19 cellular contexts compared by ENCODE assay signal in the genomic region with DNA sequence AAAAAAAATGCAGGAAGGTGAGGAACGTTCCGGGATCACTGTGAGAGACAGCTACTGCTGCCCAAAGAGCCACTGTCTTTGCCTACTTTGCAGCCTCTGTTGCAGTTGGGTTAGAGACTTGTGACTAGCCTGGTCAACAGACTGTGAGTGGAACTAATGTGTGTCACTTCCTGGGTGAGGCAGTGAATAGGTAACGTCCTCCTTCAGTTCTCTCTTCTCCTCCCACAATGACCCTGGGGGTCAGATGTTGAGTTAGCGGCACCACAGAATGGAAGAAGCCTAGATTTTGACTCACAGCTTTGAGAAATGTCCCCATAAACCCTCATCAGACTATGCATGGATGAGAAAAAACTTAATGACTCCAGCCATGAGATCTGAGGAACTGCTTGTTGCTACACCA. TPM values are rescaled to one million over a fixed set of nuclear protein-coding genes. Genes with fewer than 3 reads are reported as not detected.
DNase-seq lines count a peak whose midpoint lies in the region; TF ChIP-seq lines count a peak whose summit lies in the region.
"Had no signal": no experiment of that assay in that cellular context is flagged by ENCODE, and none has a peak within 500 bp of the region (broad histone marks: within the 10 kb centered on the region; RNA-seq: fewer than 3 reads in every experiment).

No MANE protein-coding gene starts in this region.

- intact Hi-C loops in mammary epithelial cell (cut with micrococcal nuclease) = no loop called here
- intact Hi-C loops in dorsolateral prefrontal cortex (cut with DNase I) = loop anchor here in 1 of 2 donors (10.0 kb wide), 1 partner anchor 243 kb away; the partner anchor contains the start of gene GAN
- intact Hi-C loops in head of caudate nucleus (cut with DNase I) = loop anchor here (10.0 kb wide), 1 partner anchor 67 kb away; the partner anchor contains the start of genes CENPN and CMC2

- TF ChIP-seq POLR2A in tibial nerve (IDR thresholded peaks at IDR 0.05) = no peak

- no peaks in the 10 kb centered on the region for H4K20me1 ChIP-seq in mammary epithelial cell (ENCODE audit: insufficient read depth, low read length)

- H3K27me3 ChIP-seq in mammary epithelial cell (ENCODE audit: insufficient read depth, low read length) (no peaks in the 10 kb centered on the region), dorsolateral prefrontal cortex (no peaks in the 10 kb centered on the region), tibial nerve (no peaks in the 10 kb centered on the region)
- H3K27me3 ChIP-seq: BE2C had no signal

- WGBS in mammary epithelial cell (ENCODE audit: low coverage, missing lambda C conversion rate) = 70% methylated on average over 4 of the region's 4 CpGs
- 81 to 83% methylated on average over 4 of the region's 4 CpGs for WGBS in tibial nerve, 2 donors

- H2AFZ ChIP-seq in mammary epithelial cell (ENCODE audit: low read depth, low read length) = peak overlapping the region; percentile 51

- no peak overlapping the region for H3K4me3 Mint-ChIP-seq in mesothelial cell of epicardium
- H3K4me3 Mint-ChIP-seq: brain; stimulated activated naive CD8-positive, alpha-beta T cell treated with anti-CD3 and anti-CD28 coated beads, Interleukin-15, Interleukin-2, amounts not matched to agents 100 ng/mL and 50 ng/mL, for 24 hours had no signal

- TF ChIP-seq EP300 in tibial nerve (IDR thresholded peaks at IDR 0.05) = no peak

- H3K9ac ChIP-seq in mammary epithelial cell (ENCODE audit: insufficient read depth, low read length) = no peak overlapping the region

- H3K4me1 ChIP-seq in mammary epithelial cell (ENCODE audit: insufficient read depth, low read length) (peaks cover 12% of the 10 kb centered on the region), tibial nerve (peaks cover 0 to 7% (median 0%) of the 10 kb centered on the region in 4 donors)
- H3K4me1 ChIP-seq: BE2C had no signal

- H3K36me3 ChIP-seq in mammary epithelial cell (ENCODE audit: insufficient read depth, low read length) (no peaks in the 10 kb centered on the region), tibial nerve (no peaks in the 10 kb centered on the region)
- H3K36me3 ChIP-seq: BE2C had no signal

- no peaks in the 10 kb centered on the region for H3K27me3 Mint-ChIP-seq in mesothelial cell of epicardium (ENCODE audit: low read depth)
- H3K27me3 Mint-ChIP-seq: brain; stimulated activated naive CD8-positive, alpha-beta T cell treated with anti-CD3 and anti-CD28 coated beads, Interleukin-15, Interleukin-2, amounts not matched to agents 100 ng/mL and 50 ng/mL, for 24 hours had no signal

- peaks cover 4% of the 10 kb centered on the region for H3K36me3 Mint-ChIP-seq in mesothelial cell of epicardium

- peak overlapping the region; percentile 36 for H3K27ac Mint-ChIP-seq in mesothelial cell of epicardium
- H3K27ac Mint-ChIP-seq: brain; stimulated activated naive CD8-positive, alpha-beta T cell treated with anti-CD3 and anti-CD28 coated beads, Interleukin-15, Interleukin-2, amounts not matched to agents 100 ng/mL and 50 ng/mL, for 24 hours had no signal

- H3K4me2 ChIP-seq in mammary epithelial cell (ENCODE audit: insufficient read depth, low read depth, low read length) = no peak overlapping the region

- BruUV-seq in mammary epithelial cell (replicated peaks; lab: Mats Ljungman, UMichigan) = no TSS peak

- CTCF ChIA-PET in mammary epithelial cell (lab: Charles Lee; ENCODE audit: low non-redundant PET) = no interaction called here

- no peaks in the 10 kb centered on the region for H3K79me2 ChIP-seq in mammary epithelial cell (ENCODE audit: insufficient read depth, low read length)

- peaks cover 25% of the 10 kb centered on the region for H3K4me1 Mint-ChIP-seq in mesothelial cell of epicardium

- H3K4me3 ChIP-seq in GM12865 (ENCODE audit: low read depth, low read length) (no peak overlapping the region), mammary epithelial cell (replicated peaks in 1 of 3; ENCODE audit: insufficient read depth in 1 of 3, low read depth in 2 of 3, low read length in 3 of 3) (no peak overlapping the region), dorsolateral prefrontal cortex (no peak overlapping the region), tibial nerve (no peak overlapping the region)

- H3K9me3 Mint-ChIP-seq in mesothelial cell of epicardium = peaks cover 4% of the 10 kb centered on the region
- H3K9me3 Mint-ChIP-seq: stimulated activated naive CD8-positive, alpha-beta T cell treated with anti-CD3 and anti-CD28 coated beads, Interleukin-15, Interleukin-2, amounts not matched to agents 100 ng/mL and 50 ng/mL, for 24 hours had no signal

- TF ChIP-seq CTCF in GM12865 (IDR thresholded peaks at IDR 0.05; ENCODE audit: insufficient read depth, low read depth, low read length, missing control alignments) (no peak), mammary epithelial cell (conservative IDR thresholded peaks at IDR 0.05 in 1 of 2, IDR thresholded peaks at IDR 0.05 in 1 of 2; ENCODE audit: extremely low read depth in 1 of 2, insufficient read depth in 1 of 2, low read depth in 1 of 2, low read length in 2 of 2) (no peak), mesothelial cell of epicardium (IDR thresholded peaks at IDR 0.05; ENCODE audit: unreplicated experiment) (no peak), dorsolateral prefrontal cortex (IDR thresholded peaks at IDR 0.05 in 54 of 56, conservative IDR thresholded peaks at IDR 0.05 in 2 of 56; ENCODE audit: low read depth in 1 of 56, partially characterized antibody in 56 of 56) (no peak), tibial nerve (IDR thresholded peaks at IDR 0.05) (no peak)

- dilution Hi-C loops in mammary epithelial cell (cut with HindIII; ENCODE audit: low sequenced_read_pairs) = no loop called here

- DNase-seq in GM12865 (ENCODE audit: low read depth) = peak; percentile 8
- peak; percentile 14 for DNase-seq in NCI-H226
- peak; percentile 81 for DNase-seq in mammary epithelial cell
- DNase-seq in mesothelial cell of epicardium (ENCODE audit: low spot score in 2 of 2, unreplicated experiment in 2 of 2) = no peak
- no peak for DNase-seq in dorsolateral prefrontal cortex
- DNase-seq in midbrain (lab: John Stamatoyannopoulos, UW) = no peak
- DNase-seq in head of caudate nucleus = no peak
- no peak for DNase-seq in tibial nerve (ENCODE audit: low spot score in 2 of 2)
- DNase-seq: activated naive CD4-positive, alpha-beta T cell; BE2C; DMS79 treated with DMSO at 0.1 percent for 48 hours; H7; Karpas-422; NCI-H1694 treated with DMSO at 0.1 percent for 48 hours; NCI-H510A; small intestine had no signal

- H3K27ac ChIP-seq in mammary epithelial cell (ENCODE audit: insufficient read depth, low read depth, low read length) (peak overlapping the region; percentile 19), dorsolateral prefrontal cortex (no peak overlapping the region), tibial nerve (no peak overlapping the region)

- H3K9me3 ChIP-seq in mammary epithelial cell (replicated peaks; ENCODE audit: insufficient read depth, low read length) = no peaks in the 10 kb centered on the region
- H3K9me3 ChIP-seq in tibial nerve = no peaks in the 10 kb centered on the region
- H3K9me3 ChIP-seq: BE2C had no signal

- in situ Hi-C loops in mammary epithelial cell (cut with MboI; ENCODE audit: low sequenced_read_pairs in 2 of 2) = no loop called here

RNA-seq across cellular contexts. Expression of gene C16orf46, which starts 5.2 kb away (rescaled TPM):
- total RNA-seq in mammary epithelial cell (under 1 TPM; 0.17 to 0.99 TPM), mesothelial cell of epicardium (0.89 to 2.0 TPM (median 0.90 TPM) in 3 replicates), dorsolateral prefrontal cortex (10 to 100 TPM in 6 of 120 experiments, 1 to 10 TPM in 112, under 1 TPM in 2; 0.69 to 11.8 (median 6.2) TPM), tibial nerve (1 to 10 TPM in 1 of 4 donors, under 1 TPM in 1, not detected in 2; 0.78 to 3.3 TPM)
- 0.42 TPM for polyA plus RNA-seq in mammary epithelial cell
- polyA minus RNA-seq in mammary epithelial cell = not detected
- total RNA-seq: osteocyte had no signal

RNA-seq across cellular contexts. Expression of gene GCSH, which starts 24.4 kb away (rescaled TPM):
- total RNA-seq in mammary epithelial cell = 10 to 100 TPM; 27.5 to 41.9 TPM
- 28.3 TPM for polyA plus RNA-seq in mammary epithelial cell
- 14.7 TPM for polyA minus RNA-seq in mammary epithelial cell
- 31.6 to 37.6 TPM (median 34.8 TPM) in 3 replicates for total RNA-seq in mesothelial cell of epicardium
- total RNA-seq in dorsolateral prefrontal cortex = 10 to 100 TPM; 28.2 to 78.2 (median 45.7) TPM
- total RNA-seq in tibial nerve = 10 to 100 TPM; 26.7 to 45.9 (median 29.7) TPM

RNA-seq across cellular contexts. Expression of gene ATMIN, which starts 36.2 kb away (rescaled TPM):
- total RNA-seq in mammary epithelial cell (10 to 100 TPM; 31.7 to 60.8 TPM), mesothelial cell of epicardium (43.1 to 45.6 TPM (median 43.2 TPM) in 3 replicates), dorsolateral prefrontal cortex (10 to 100 TPM; 38.2 to 76.8 (median 57.2) TPM), tibial nerve (10 to 100 TPM; 16.2 to 31.2 (median 24.4) TPM)
- 27.3 TPM for polyA plus RNA-seq in mammary epithelial cell
- 29.2 TPM for polyA minus RNA-seq in mammary epithelial cell

Comparison
In these comparisons a context has a peak if more than half of its experiments do, and no peak if none do; other contexts are left out.
1. DNase-seq: peak in GM12865 (single experiment), NCI-H226 (single experiment) and mammary epithelial cell (single experiment); none in mesothelial cell of epicardium (0 of 2), dorsolateral prefrontal cortex (0 of 10), midbrain (single experiment), head of caudate nucleus (0 of 42) and tibial nerve (0 of 2).